10 cellular contexts compared by ENCODE assay signal in genomic region chr5:157543825-157544622, GRCh38. TPM values are rescaled to one million over a fixed set of nuclear protein-coding genes. Genes with fewer than 3 reads are reported as not detected.
DNase-seq lines count a peak whose midpoint lies in the region; ATAC-seq and TF ChIP-seq lines count a peak whose summit lies in the region.
"Had no signal": no experiment of that assay in that cellular context is flagged by ENCODE, and none has a peak within 500 bp of the region (broad histone marks: within the 10 kb centered on the region; RNA-seq: fewer than 3 reads in every experiment).

No MANE protein-coding gene starts in this region.

- TF ChIP-seq POLR2A in uterus (IDR thresholded peaks at IDR 0.05), result no peak

- H3K27me3 Mint-ChIP-seq in natural killer cell treated with Interleukin-12 subunit alpha and Interleukin-12 subunit beta and Interleukin-15 and Interleukin-18, amount 100 ng/mL, for 72 hours, result no peaks in the 10 kb centered on the region
- no peaks in the 10 kb centered on the region for H3K27me3 Mint-ChIP-seq in natural killer cell (ENCODE audit: low read depth in 2 of 2)
- H3K27me3 Mint-ChIP-seq in activated naive CD4-positive, alpha-beta T cell treated with anti-CD3 and anti-CD28 coated beads, Interleukin-2, amount 10 ng/mL, durations not matched to agents 7 days and 5 days, result no peaks in the 10 kb centered on the region

- peaks cover 68 to 89% of the 10 kb centered on the region in 2 donors for H3K4me1 Mint-ChIP-seq in natural killer cell treated with Interleukin-12 subunit alpha and Interleukin-12 subunit beta and Interleukin-15 and Interleukin-18, amount 100 ng/mL, for 72 hours (ENCODE audit: low read depth in 2 of 2)
- peaks cover 0 to 6% of the 10 kb centered on the region in 2 donors for H3K4me1 Mint-ChIP-seq in natural killer cell
- H3K4me1 Mint-ChIP-seq in activated naive CD4-positive, alpha-beta T cell treated with anti-CD3 and anti-CD28 coated beads, Interleukin-2, amount 10 ng/mL, durations not matched to agents 7 days and 5 days, result peaks cover 100% of the 10 kb centered on the region

- intact Hi-C loops in natural killer cell (cut with micrococcal nuclease), result no loop called here
- intact Hi-C loops in left lung (cut with DNase I), result no loop called here
- intact Hi-C loops in uterus (cut with DNase I; ENCODE audit: low total_unique reads), result no loop called here

- peak overlapping the region; percentile 70 for H3K4me3 Mint-ChIP-seq in natural killer cell treated with Interleukin-12 subunit alpha and Interleukin-12 subunit beta and Interleukin-15 and Interleukin-18, amount 100 ng/mL, for 72 hours
- H3K4me3 Mint-ChIP-seq in natural killer cell, result no peak overlapping the region
- H3K4me3 Mint-ChIP-seq in activated naive CD4-positive, alpha-beta T cell treated with anti-CD3 and anti-CD28 coated beads, Interleukin-2, amount 10 ng/mL, durations not matched to agents 7 days and 5 days, result peak overlapping the region; percentile 11

- H3K27ac Mint-ChIP-seq in natural killer cell treated with Interleukin-12 subunit alpha and Interleukin-12 subunit beta and Interleukin-15 and Interleukin-18, amount 100 ng/mL, for 72 hours, result peak overlapping the region; percentile 79 to 86
- no peak overlapping the region for H3K27ac Mint-ChIP-seq in natural killer cell
- peak overlapping the region; percentile 88 for H3K27ac Mint-ChIP-seq in activated naive CD4-positive, alpha-beta T cell treated with anti-CD3 and anti-CD28 coated beads, Interleukin-2, amount 10 ng/mL, durations not matched to agents 7 days and 5 days

- peaks cover 22% of the 10 kb centered on the region for H3K36me3 Mint-ChIP-seq in natural killer cell treated with Interleukin-12 subunit alpha and Interleukin-12 subunit beta and Interleukin-15 and Interleukin-18, amount 100 ng/mL, for 72 hours
- no peaks in the 10 kb centered on the region for H3K36me3 Mint-ChIP-seq in natural killer cell
- H3K36me3 Mint-ChIP-seq in activated naive CD4-positive, alpha-beta T cell treated with anti-CD3 and anti-CD28 coated beads, Interleukin-2, amount 10 ng/mL, durations not matched to agents 7 days and 5 days, result peaks cover 51% of the 10 kb centered on the region

- H3K27me3 ChIP-seq in left lung, result no peaks in the 10 kb centered on the region
- H3K27me3 ChIP-seq in uterus, result no peaks in the 10 kb centered on the region

- H3K27ac ChIP-seq in left lung, result peak overlapping the region; percentile 46 to 59
- peak overlapping the region; percentile 68 to 73 for H3K27ac ChIP-seq in uterus

- H3K4me3 ChIP-seq in left lung (no peak overlapping the region), uterus (no peak overlapping the region)

- TF ChIP-seq CTCF in natural killer cell (IDR thresholded peaks at IDR 0.05) (no peak), left lung (IDR thresholded peaks at IDR 0.05) (no peak), uterus (IDR thresholded peaks at IDR 0.05) (no peak)

- CTCF ChIA-PET in activated naive CD4-positive, alpha-beta T cell treated with anti-CD3 and anti-CD28 coated beads, Interleukin-2, amount 10 ng/mL, durations not matched to agents 7 days and 5 days (lab: Charles Lee), result no interaction called here

- no peak for DNase-seq in natural killer cell treated with Interleukin-12 subunit alpha and Interleukin-12 subunit beta and Interleukin-15 and Interleukin-18, amount 100 ng/mL, for 72 hours (ENCODE audit: low spot score)
- no peak for DNase-seq in natural killer cell
- peak; percentile 51 for DNase-seq in activated naive CD4-positive, alpha-beta T cell treated with anti-CD3 and anti-CD28 coated beads, Interleukin-2, amount 10 ng/mL, durations not matched to agents 7 days and 5 days
- DNase-seq in left lung, result no peak
- DNase-seq in uterus, result peak; percentile 54 to 63
- DNase-seq in SIG-M5 treated with dmso at 0.1 percent for 504 hours (lab: John Stamatoyannopoulos, UW; ENCODE audit: unreplicated experiment), result no peak
- DNase-seq: Calu3, Kasumi-1 had no signal

- H3K36me3 ChIP-seq in left lung (no peaks in the 10 kb centered on the region), uterus (no peaks in the 10 kb centered on the region)

- H3K4me1 ChIP-seq in left lung (peaks cover 32 to 91% of the 10 kb centered on the region in 2 donors), uterus (peaks cover 0 to 11% of the 10 kb centered on the region in 2 donors)

- ATAC-seq in natural killer cell treated with Interleukin-12 subunit alpha and Interleukin-12 subunit beta and Interleukin-15 and Interleukin-18, amount 100 ng/mL, for 72 hours, result no peak
- ATAC-seq in natural killer cell (no peak), left lung (no peak), GM21723 (IDR thresholded peaks at IDR 0.05; ENCODE audit: unreplicated experiment) (no peak), GM21825 (IDR thresholded peaks at IDR 0.05; ENCODE audit: unreplicated experiment) (no peak)

- no peaks in the 10 kb centered on the region for H3K9me3 Mint-ChIP-seq in natural killer cell treated with Interleukin-12 subunit alpha and Interleukin-12 subunit beta and Interleukin-15 and Interleukin-18, amount 100 ng/mL, for 72 hours
- no peaks in the 10 kb centered on the region for H3K9me3 Mint-ChIP-seq in natural killer cell
- no peaks in the 10 kb centered on the region for H3K9me3 Mint-ChIP-seq in activated naive CD4-positive, alpha-beta T cell treated with anti-CD3 and anti-CD28 coated beads, Interleukin-2, amount 10 ng/mL, durations not matched to agents 7 days and 5 days

- H3K9me3 ChIP-seq in left lung (no peaks in the 10 kb centered on the region), uterus (no peaks in the 10 kb centered on the region)

RNA-seq across cellular contexts. Expression of gene ADAM19, which starts 31.6 kb away (rescaled TPM):
- total RNA-seq in natural killer cell treated with Interleukin-12 subunit alpha and Interleukin-12 subunit beta and Interleukin-15 and Interleukin-18, amount 100 ng/mL, for 72 hours, result 100 to 1,000 TPM; 358 to 384 TPM
- total RNA-seq in natural killer cell, result 10 to 100 TPM in 1 of 3 donors, 1 to 10 TPM in 2; 1.2 to 28.0 (median 4.7) TPM
- 10 to 100 TPM; 17.1 to 20.8 TPM for total RNA-seq in left lung
- 10 to 100 TPM in 3 of 4 donors, 1 to 10 TPM in 1; 2.4 to 25.6 (median 15.3) TPM for total RNA-seq in uterus

Comparison
In these comparisons a context has a peak if more than half of its experiments do, and no peak if none do; other contexts are left out.
1. H3K27ac Mint-ChIP-seq: peak in natural killer cell treated with Interleukin-12 subunit alpha and Interleukin-12 subunit beta and Interleukin-15 and Interleukin-18, amount 100 ng/mL, for 72 hours (2 of 2) and activated naive CD4-positive, alpha-beta T cell treated with anti-CD3 and anti-CD28 coated beads, Interleukin-2, amount 10 ng/mL, durations not matched to agents 7 days and 5 days (single experiment); none in natural killer cell (0 of 2).
2. RNA of gene ADAM19, which starts 31.6 kb away (total RNA-seq): 358 to 384 TPM in natural killer cell treated with Interleukin-12 subunit alpha and Interleukin-12 subunit beta and Interleukin-15 and Interleukin-18, amount 100 ng/mL, for 72 hours; 17.1 to 20.8 TPM in left lung, 2.4 to 25.6 TPM in uterus and 1.2 to 28.0 TPM in natural killer cell; every median in the first group is over 10 times any median in the second.
3. DNase-seq: peak in activated naive CD4-positive, alpha-beta T cell treated with anti-CD3 and anti-CD28 coated beads, Interleukin-2, amount 10 ng/mL, durations not matched to agents 7 days and 5 days (single experiment) and uterus (2 of 2); none in natural killer cell treated with Interleukin-12 subunit alpha and Interleukin-12 subunit beta and Interleukin-15 and Interleukin-18, amount 100 ng/mL, for 72 hours (single experiment), natural killer cell (single experiment), left lung (0 of 2) and SIG-M5 treated with dmso at 0.1 percent for 504 hours (single experiment).